Comparison of ENCODE assay signal across 15 cellular contexts in genomic region chr12:80979821-80980220, GRCh38. TPM values are rescaled to one million over a fixed set of nuclear protein-coding genes. Genes with fewer than 3 reads are reported as not detected.
"Had no signal": no experiment of that assay in that cellular context is flagged by ENCODE, and none has a peak within 500 bp of the region (broad histone marks: within the 10 kb centered on the region; RNA-seq: fewer than 3 reads in every experiment).

No MANE protein-coding gene starts in this region.

- DNase-seq: activated CD4-positive, CD25-positive, alpha-beta regulatory T cell treated with anti-CD3 and anti-CD28 coated beads, Interleukin-2, amount 50 U/mL, for 72 hours; activated naive CD4-positive, alpha-beta T cell; activated naive CD8-positive, alpha-beta T cell treated with anti-CD3 and anti-CD28 coated beads, Interleukin-2, amount 10 ng/mL, durations not matched to agents 7 days and 5 days; brain microvascular endothelial cell; effector memory CD4-positive, alpha-beta T cell; foreskin melanocyte; left cardiac atrium; lower lobe of right lung; sigmoid colon; stimulated activated CD4-positive, alpha-beta T cell treated with anti-CD3 and anti-CD28 coated beads, Interleukin-1b, Interleukin-23, amount 100 ng/mL, for 48 hours; stomach; T-helper 9 cell; testis had no signal

- H3K27ac ChIP-seq: brain microvascular endothelial cell, epithelial cell of prostate, lower lobe of right lung, sigmoid colon, stomach, testis had no signal

RNA-seq across cellular contexts. Expression of gene LIN7A, which starts 42.1 kb away (rescaled TPM):
- total RNA-seq: activated CD8-positive, alpha-beta memory T cell treated with anti-CD3 and anti-CD28 coated beads for 36 hours; activated naive CD8-positive, alpha-beta T cell treated with anti-CD3 and anti-CD28 coated beads, Interleukin-2, amount 10 ng/mL, durations not matched to agents 7 days and 5 days had no signal
